Comparison of ENCODE assay signal across 8 cellular contexts in genomic region chr11:8604078-8604723, GRCh38. TPM values are rescaled to one million over a fixed set of nuclear protein-coding genes. Genes with fewer than 3 reads are reported as not detected.
A peak's percentile ranks its signal among the peaks of the same experiment; 100 is the strongest.
DNase-seq lines count a peak whose midpoint lies in the region; ATAC-seq, FAIRE-seq and TF ChIP-seq lines count a peak whose summit lies in the region.

No MANE protein-coding gene starts in this region.

- 0% methylated on average over 9 of the region's 9 CpGs for WGBS in K562 (ENCODE audit: insufficient coverage, low coverage, missing lambda C conversion rate)

- no peak for TF ChIP-seq EP300 in K562 (IDR thresholded peaks at IDR 0.05; ENCODE audit: low read length)

- H3K27ac Mint-ChIP-seq in stimulated activated naive B cell treated with anti-CD40 and anti-IgM and Interleukin-4, amounts not matched to agents 10 μg/mL and 1 μg/mL and 100 μg/mL, for 72 hours: no peak overlapping the region

- no peaks in the 10 kb centered on the region for H3K36me3 ChIP-seq in PC-9 (ENCODE audit: low read depth)
- no peaks in the 10 kb centered on the region for H3K36me3 ChIP-seq in K562 (ENCODE audit: control insufficient read depth, insufficient read depth, low read length)

- H3K79me2 ChIP-seq in PC-9 (ENCODE audit: low read depth) (no peaks in the 10 kb centered on the region), K562 (ENCODE audit: control insufficient read depth, insufficient read depth, low read length) (no peaks in the 10 kb centered on the region)

- peak; percentile 88 for FAIRE-seq in K562 (lab: Jason Lieb, UNC)

- H3K36me3 Mint-ChIP-seq in stimulated activated naive B cell treated with anti-CD40 and anti-IgM and Interleukin-4, amounts not matched to agents 10 μg/mL and 1 μg/mL and 100 μg/mL, for 72 hours: no peaks in the 10 kb centered on the region

- no TSS peak for BruUV-seq in PC-9 (replicated peaks; lab: Mats Ljungman, UMichigan)
- no TSS peak for BruUV-seq in K562 (replicated peaks; lab: Mats Ljungman, UMichigan)

- TF ChIP-seq POLR2A in K562 (conservative IDR thresholded peaks at IDR 0.05): no peak

- H4K20me1 ChIP-seq in PC-9 (ENCODE audit: insufficient read depth) (no peaks in the 10 kb centered on the region), K562 (replicated peaks; ENCODE audit: control insufficient read depth, insufficient read depth, low read length) (no peaks in the 10 kb centered on the region)

- H3K9me1 ChIP-seq in K562 (ENCODE audit: control insufficient read depth, insufficient read depth, low read length): no peaks in the 10 kb centered on the region

- peak; percentile 20 to 49; a peak in 3 of 4 replicates for TF ChIP-seq RAD21 in K562 (CRISPR knock-in tag; conservative IDR thresholded peaks at IDR 0.05 in 1 of 2, IDR thresholded peaks at IDR 0.05 in 1 of 2)

- TF ChIP-seq CTCF in PC-9 (conservative IDR thresholded peaks at IDR 0.05) (peak; percentile 57; the same call in 1 of the 2 replicates), K562 (IDR thresholded peaks at IDR 0.05 in 2 of 3, conservative IDR thresholded peaks at IDR 0.05 in 1 of 3; ENCODE audit: insufficient read depth in 2 of 3, low read depth in 1 of 3, low read length in 3 of 3) (peak; percentile 76 to 90 (median 81))

- no peak overlapping the region for H3K9ac ChIP-seq in K562 (ENCODE audit: insufficient read depth in 1 of 2, low read depth in 2 of 2, low read length in 2 of 2)

- no peak overlapping the region for H2AFZ ChIP-seq in PC-9
- H2AFZ ChIP-seq in K562 (ENCODE audit: low read depth, low read length): 0 out of 2 replicates have a peak overlapping the region, but pooled peaks have one; percentile 0

- H3K9me3 ChIP-seq in PC-9 (ENCODE audit: insufficient read depth, low read depth) (no peaks in the 10 kb centered on the region), K562 (replicated peaks; ENCODE audit: control insufficient read depth, insufficient read depth, low read depth, low read length) (no peaks in the 10 kb centered on the region)

- H3K27ac ChIP-seq in PC-9 (0 out of 2 replicates have a peak overlapping the region, but pooled peaks have one; percentile 25), K562 (ENCODE audit: extremely low read depth, low read depth, low read length) (no peak overlapping the region)

- H3K4me1 ChIP-seq in PC-9 (replicated peaks; ENCODE audit: insufficient read depth): peaks cover 12% of the 10 kb centered on the region; the same call in 1 of the 2 replicates
- peaks cover 0 to 3% of the 10 kb centered on the region in 2 experiments; a peak in 1 of 5 replicates for H3K4me1 ChIP-seq in K562 (replicated peaks in 1 of 2; ENCODE audit: control insufficient read depth in 2 of 2, insufficient read depth in 2 of 2, low read length in 2 of 2)

- in situ Hi-C loops in Caki2 (cut with HindIII; ENCODE audit: low pct_unique_long_range_greater_than_20kb, low sequenced_read_pairs) (no loop called here), K562 (cut with MboI) (no loop called here)

- POLR2A ChIA-PET in PC-9 (lab: Charles Lee; ENCODE audit: unreplicated experiment): no interaction called here
- POLR2A ChIA-PET in K562 (lab: Yijun Ruan, JAX): no interaction called here

- intact Hi-C loops in PC-9 (cut with micrococcal nuclease; ENCODE audit: unreplicated experiment): no loop called here
- intact Hi-C loops in K562 (cut with micrococcal nuclease): loop anchor here (10.0 kb wide), 2 partner anchors 131 to 351 kb away; no protein-coding TSS in a partner anchor

- DNase-seq in Caki2 (ENCODE audit: low read depth) (peak; percentile 60), PC-9 (peak; percentile 33 to 92), K562 (ENCODE audit: extremely low read depth in 1 of 4, low spot score in 3 of 4) (peak; percentile 60 to 70 (median 68)), left lobe of liver (ENCODE audit: low spot score) (no peak)
- DNase-seq in stimulated activated naive B cell treated with anti-CD40 and anti-IgM and Interleukin-4, amounts not matched to agents 10 μg/mL and 1 μg/mL and 100 μg/mL, for 72 hours: no peak

- CTCF ChIA-PET in PC-9 (lab: Charles Lee) (no interaction called here), K562 (lab: Yijun Ruan, JAX; ENCODE audit: low intra/inter-chr PET ratio) (interaction anchor here (1.4 kb wide), 1 partner anchor 126 kb away, joined by 3 read pairs; no protein-coding TSS in a partner anchor)

- no peak overlapping the region for H3K4me3 Mint-ChIP-seq in stimulated activated naive B cell treated with anti-CD40 and anti-IgM and Interleukin-4, amounts not matched to agents 10 μg/mL and 1 μg/mL and 100 μg/mL, for 72 hours

- H3K27me3 ChIP-seq in PC-9 (ENCODE audit: insufficient read depth, low read depth) (no peaks in the 10 kb centered on the region), K562 (ENCODE audit: control insufficient read depth in 2 of 2, insufficient read depth in 2 of 2, low read length in 2 of 2) (peaks cover 6 to 14% of the 10 kb centered on the region in 2 experiments)

- peaks cover 21 to 32% of the 10 kb centered on the region in 2 donors for H3K27me3 Mint-ChIP-seq in stimulated activated naive B cell treated with anti-CD40 and anti-IgM and Interleukin-4, amounts not matched to agents 10 μg/mL and 1 μg/mL and 100 μg/mL, for 72 hours

- ATAC-seq in GM19043 (IDR thresholded peaks at IDR 0.05; ENCODE audit: low read depth, unreplicated experiment) (peak; percentile 75), HG03342 (IDR thresholded peaks at IDR 0.05; ENCODE audit: unreplicated experiment) (peak; percentile 80), K562 (peak; percentile 97), left lobe of liver (peak; percentile 88), HG03469 (IDR thresholded peaks at IDR 0.05; ENCODE audit: unreplicated experiment) (no peak)
- peak; percentile 78 to 82 for ATAC-seq in stimulated activated naive B cell treated with anti-CD40 and anti-IgM and Interleukin-4, amounts not matched to agents 10 μg/mL and 1 μg/mL and 100 μg/mL, for 72 hours (replicated peaks)

- H3K4me1 Mint-ChIP-seq in stimulated activated naive B cell treated with anti-CD40 and anti-IgM and Interleukin-4, amounts not matched to agents 10 μg/mL and 1 μg/mL and 100 μg/mL, for 72 hours: peaks cover 5 to 8% of the 10 kb centered on the region in 2 donors

- H3K4me3 ChIP-seq in PC-9 (no peak overlapping the region), K562 (no peak overlapping the region)

- peak overlapping the region; percentile 39 for H3K4me2 ChIP-seq in PC-9
- no peak overlapping the region for H3K4me2 ChIP-seq in K562 (ENCODE audit: insufficient read depth, low read length)

- no peaks in the 10 kb centered on the region for H3K9me3 Mint-ChIP-seq in stimulated activated naive B cell treated with anti-CD40 and anti-IgM and Interleukin-4, amounts not matched to agents 10 μg/mL and 1 μg/mL and 100 μg/mL, for 72 hours

- peaks cover 10% of the 10 kb centered on the region; the same call in 1 of the 2 replicates for H3F3A ChIP-seq in PC-9 (ENCODE audit: insufficient read depth, low read depth)

- no peaks in the 10 kb centered on the region for H3K9me2 ChIP-seq in PC-9 (ENCODE audit: insufficient read depth)

TF ChIP-seq in K562, 482 proteins besides CTCF, POLR2A, EP300 and RAD21 (continues in another document):
- TF ChIP-seq SIX5 (IDR thresholded peaks at IDR 0.05; ENCODE audit: borderline replicate concordance in 1 of 2, insufficient read depth in 1 of 2, low read depth in 1 of 2, low read length in 2 of 2): no peak
- peak; percentile 88 for TF ChIP-seq FOSL1 (tag; conservative IDR thresholded peaks at IDR 0.05)
- 0 out of 2 replicates have a peak, but pooled peaks have one; percentile 21 for TF ChIP-seq SMC3 (conservative IDR thresholded peaks at IDR 0.05; ENCODE audit: insufficient read depth, low read depth, low read length)
- TF ChIP-seq ZNF174 (CRISPR knock-in tag; IDR thresholded peaks at IDR 0.05): no peak
- peak; percentile 66; the same call in 1 of the 2 replicates for TF ChIP-seq XRCC5 (IDR thresholded peaks at IDR 0.05; ENCODE audit: low read depth, low read length)

RNA-seq across cellular contexts. Expression of gene STK33, which starts 10.2 kb away (rescaled TPM):
- total RNA-seq in Caki2 (2014; rRNA removed; shearing (Covaris generic); ENCODE audit: low replicate concordance): not detected in 2 replicates
- 5.8 and 6.1 TPM in 2 replicates for total RNA-seq in PC-9 (2021)
- not detected in 2 replicates for total RNA-seq in K562 (2011; cell fraction: chromatin; rRNA removed; ENCODE audit: low replicate concordance)
- total RNA-seq in K562 (2011; cell fraction: nucleolus; rRNA removed): not detected in 2 replicates
- total RNA-seq in K562 (2011; cell fraction: nucleoplasm; rRNA removed): not detected in 2 replicates
- total RNA-seq in K562 (2014; rRNA removed): not detected in 2 replicates
- total RNA-seq in K562 (2014; rRNA removed; fragmentation: Illumina TruSeq; extraction: Trizol): not detected in 2 replicates
- total RNA-seq in K562 (2015; rRNA removed; fragmentation: Illumina TruSeq; extraction: Trizol): not detected in 2 replicates
- total RNA-seq in K562 (2021): not detected in 2 replicates
- 0.05 TPM in 1 of 2 replicates, not detected in the other for polyA plus RNA-seq in K562 (2011; rRNA removed)
- not detected in 2 replicates for polyA plus RNA-seq in K562 (2011; cell fraction: cytosol; rRNA removed)
- polyA plus RNA-seq in K562 (2011; cell fraction: nucleus; rRNA removed): not detected in 2 replicates
- 0.07 TPM in 1 of 2 replicates, not detected in the other for polyA plus RNA-seq in K562 (2012)
- not detected in 2 replicates for polyA plus RNA-seq in K562 (2014; fragmentation: Illumina TruSeq; extraction: Trizol)
- polyA plus RNA-seq in K562 (2014; fragmentation: Nextera tagmentation; extraction: Ambion mirVana): not detected
- 0.07 TPM in 1 of 2 replicates, not detected in the other for polyA plus RNA-seq in K562 (2014; rRNA removed)
- not detected in 2 replicates for polyA minus RNA-seq in K562 (2011; rRNA and poly(A)+ RNA removed)
- polyA minus RNA-seq in K562 (2011; cell fraction: cytosol; rRNA and poly(A)+ RNA removed): not detected in 2 replicates
- not detected in 2 replicates for polyA minus RNA-seq in K562 (2011; cell fraction: nucleus; rRNA and poly(A)+ RNA removed)
- 0.40 TPM for total RNA-seq in left lobe of liver

Comparison
In these comparisons a context has a peak if more than half of its experiments do, and no peak if none do; other contexts are left out.
1. DNase-seq: peak in Caki2 (single experiment), PC-9 (2 of 2) and K562 (4 of 4); none in left lobe of liver (single experiment) and stimulated activated naive B cell treated with anti-CD40 and anti-IgM and Interleukin-4, amounts not matched to agents 10 μg/mL and 1 μg/mL and 100 μg/mL, for 72 hours (single experiment).